ENCODE assay signal across 20 cellular contexts in genomic region chr5:134892926-134893325, GRCh38. TPM values are rescaled to one million over a fixed set of nuclear protein-coding genes. Genes with fewer than 3 reads are reported as not detected.
DNase-seq lines count a peak whose midpoint lies in the region; ATAC-seq, FAIRE-seq and TF ChIP-seq lines count a peak whose summit lies in the region.
"Had no signal": no experiment of that assay in that cellular context is flagged by ENCODE, and none has a peak within 500 bp of the region (broad histone marks: within the 10 kb centered on the region; RNA-seq: fewer than 3 reads in every experiment).

No MANE protein-coding gene starts in this region.

- 89% methylated on average over 2 of the region's 2 CpGs for WGBS in A549 (ENCODE audit: missing lambda C conversion rate)
- no CpG with 5 or more reads among the region's 2 CpGs for WGBS in IMR-90 (ENCODE audit: extremely low coverage in 2 of 2, insufficient read length in 1 of 2), 2 experiments
- 64% methylated on average over 2 of the region's 2 CpGs for WGBS in K562 (ENCODE audit: insufficient coverage, low coverage, missing lambda C conversion rate)

- no peak for TF ChIP-seq POLR2A in A549 (IDR thresholded peaks at IDR 0.05; ENCODE audit: low read length)
- no peak for TF ChIP-seq POLR2A in IMR-90 (IDR thresholded peaks at IDR 0.05; ENCODE audit: low read depth, low read length)
- TF ChIP-seq POLR2A in K562 (conservative IDR thresholded peaks at IDR 0.05), result no peak

- H3K4me2 ChIP-seq in A549 (no peak overlapping the region), IMR-90 (ENCODE audit: low read depth, low read length) (no peak overlapping the region), K562 (ENCODE audit: insufficient read depth, low read length) (no peak overlapping the region)

- H2BK20ac ChIP-seq in IMR-90 (ENCODE audit: low read depth, low read length), result no peak overlapping the region

- H3K4me1 ChIP-seq in A549 (no peaks in the 10 kb centered on the region), IMR-90 (ENCODE audit: control insufficient read depth, insufficient read depth, low read length) (no peaks in the 10 kb centered on the region), K562 (replicated peaks in 1 of 2; ENCODE audit: control insufficient read depth in 2 of 2, insufficient read depth in 2 of 2, low read length in 2 of 2) (no peaks in the 10 kb centered on the region)
- H3K4me1 ChIP-seq: Caco-2 had no signal

- H3K56ac ChIP-seq in IMR-90 (ENCODE audit: extremely low read depth, insufficient read depth, low read length), result no peak overlapping the region

- H3K79me2 ChIP-seq in K562 (ENCODE audit: control insufficient read depth, insufficient read depth, low read length), result no peaks in the 10 kb centered on the region

- H3K27ac Mint-ChIP-seq in memory B cell, result peak overlapping the region; percentile 35
- peak overlapping the region in 1 of 10 donors; percentile 29 for H3K27ac Mint-ChIP-seq in naive thymus-derived CD8-positive, alpha-beta T cell
- H3K27ac Mint-ChIP-seq in osteocyte (ENCODE audit: unreplicated experiment), result no peak overlapping the region
- H3K27ac Mint-ChIP-seq: HFFc6 had no signal

- no peak overlapping the region for H2AFZ ChIP-seq in IMR-90 (replicated peaks; ENCODE audit: low read length, poor library complexity)
- no peak overlapping the region for H2AFZ ChIP-seq in K562 (ENCODE audit: low read depth, low read length)
- H2AFZ ChIP-seq: GM23248 had no signal

- no peak for TF ChIP-seq RAD21 in A549 (conservative IDR thresholded peaks at IDR 0.05 in 1 of 2, IDR thresholded peaks at IDR 0.05 in 1 of 2)
- no peak for TF ChIP-seq RAD21 in IMR-90 (IDR thresholded peaks at IDR 0.05; ENCODE audit: low read length)
- TF ChIP-seq RAD21 in K562 (CRISPR knock-in tag; conservative IDR thresholded peaks at IDR 0.05 in 1 of 2, IDR thresholded peaks at IDR 0.05 in 1 of 2), result no peak

- H4K20me1 ChIP-seq in IMR-90 (ENCODE audit: insufficient read depth, low read length), result no peaks in the 10 kb centered on the region
- no peaks in the 10 kb centered on the region for H4K20me1 ChIP-seq in K562 (replicated peaks; ENCODE audit: control insufficient read depth, insufficient read depth, low read length)

- H2AK9ac ChIP-seq in IMR-90 (replicated peaks; ENCODE audit: low read depth, low read length, poor library complexity), result no peak overlapping the region

- no peak overlapping the region for H4K5ac ChIP-seq in IMR-90 (ENCODE audit: low read depth, low read length)

- in situ Hi-C loops in IMR-90 (cut with MboI; ENCODE audit: low sequenced_read_pairs), result no loop called here
- in situ Hi-C loops in K562 (cut with MboI), result no loop called here

- no peaks in the 10 kb centered on the region for H3K27me3 ChIP-seq in IMR-90 (ENCODE audit: control insufficient read depth, insufficient read depth, low read length)
- H3K27me3 ChIP-seq in K562 (ENCODE audit: control insufficient read depth in 2 of 2, insufficient read depth in 2 of 2, low read length in 2 of 2), result no peaks in the 10 kb centered on the region; a peak in 1 of 5 replicates

- ATAC-seq in A549, result no peak
- ATAC-seq in IMR-90 (ENCODE audit: low read depth), result no peak
- ATAC-seq in K562, result no peak
- no peak for ATAC-seq in memory B cell (ENCODE audit: low read depth)
- no peak for ATAC-seq in naive thymus-derived CD8-positive, alpha-beta T cell
- ATAC-seq in HG02642 (IDR thresholded peaks at IDR 0.05; ENCODE audit: poor library complexity, unreplicated experiment), result no peak

- H3K27me3 Mint-ChIP-seq in memory B cell (no peaks in the 10 kb centered on the region), osteocyte (ENCODE audit: unreplicated experiment) (no peaks in the 10 kb centered on the region)
- H3K27me3 Mint-ChIP-seq in naive thymus-derived CD8-positive, alpha-beta T cell, result no peaks in the 10 kb centered on the region
- H3K27me3 Mint-ChIP-seq: CD4-positive, alpha-beta T cell had no signal

- no peak overlapping the region for H3K23ac ChIP-seq in IMR-90 (ENCODE audit: low read depth, low read length)

- H3K9me3 ChIP-seq in A549 (no peaks in the 10 kb centered on the region), IMR-90 (ENCODE audit: control insufficient read depth, insufficient read depth, low read length) (no peaks in the 10 kb centered on the region), K562 (replicated peaks; ENCODE audit: control insufficient read depth, insufficient read depth, low read depth, low read length) (no peaks in the 10 kb centered on the region)
- H3K9me3 ChIP-seq: Caco-2 had no signal

- no peak overlapping the region for H2BK5ac ChIP-seq in IMR-90 (ENCODE audit: low read depth, low read length, poor library complexity, severe bottlenecking)

- TF ChIP-seq EP300 in A549 (IDR thresholded peaks at IDR 0.05), result no peak
- no peak for TF ChIP-seq EP300 in K562 (IDR thresholded peaks at IDR 0.05; ENCODE audit: low read length)

- no peak overlapping the region for H2BK120ac ChIP-seq in IMR-90 (ENCODE audit: low read depth, low read length)

- TF ChIP-seq CTCF in A549 (IDR thresholded peaks at IDR 0.05) (no peak), IMR-90 (conservative IDR thresholded peaks at IDR 0.05; ENCODE audit: low read depth, low read length) (no peak), K562 (IDR thresholded peaks at IDR 0.05 in 2 of 3, conservative IDR thresholded peaks at IDR 0.05 in 1 of 3; ENCODE audit: insufficient read depth in 2 of 3, low read depth in 1 of 3, low read length in 3 of 3) (no peak), osteocyte (IDR thresholded peaks at IDR 0.05) (no peak)

- peaks cover 12% of the 10 kb centered on the region for H3K4me1 Mint-ChIP-seq in memory B cell
- peaks cover 0 to 9% (median 0%) of the 10 kb centered on the region in 4 donors for H3K4me1 Mint-ChIP-seq in naive thymus-derived CD8-positive, alpha-beta T cell
- no peaks in the 10 kb centered on the region for H3K4me1 Mint-ChIP-seq in osteocyte (ENCODE audit: unreplicated experiment)

- intact Hi-C loops in IMR-90 (cut with micrococcal nuclease), result no loop called here
- intact Hi-C loops in K562 (cut with micrococcal nuclease), result no loop called here

- H3K9me1 ChIP-seq in IMR-90 (ENCODE audit: insufficient read depth, low read length) (no peaks in the 10 kb centered on the region), K562 (ENCODE audit: control insufficient read depth, insufficient read depth, low read length) (no peaks in the 10 kb centered on the region)

- no peak overlapping the region for H3K18ac ChIP-seq in IMR-90 (ENCODE audit: low read depth, low read length)

- no TSS peak for BruUV-seq in IMR-90 (replicated peaks; lab: Mats Ljungman, UMichigan)
- BruUV-seq in K562 (replicated peaks; lab: Mats Ljungman, UMichigan), result no TSS peak

- DNase-seq in A549 (ENCODE audit: low read depth in 1 of 2, low spot score in 1 of 2), result no peak
- no peak for DNase-seq in IMR-90
- no peak for DNase-seq in K562 (ENCODE audit: extremely low read depth in 1 of 4, low spot score in 3 of 4)
- no peak for DNase-seq in memory B cell (ENCODE audit: low spot score in 2 of 2)
- DNase-seq in naive thymus-derived CD8-positive, alpha-beta T cell, result no peak
- DNase-seq in osteocyte (ENCODE audit: extremely low spot score, unreplicated experiment), result no peak
- DNase-seq: 8988T; Caco-2; CD4-positive, alpha-beta T cell; GM23248; HCEC 1CT; HFFc6 had no signal

- no peak overlapping the region for H4K91ac ChIP-seq in IMR-90 (ENCODE audit: insufficient read depth, low read depth, low read length)

- dilution Hi-C loops in IMR-90 (cut with HindIII; ENCODE audit: low sequenced_read_pairs, unreplicated experiment), result no loop called here

- H3K9me3 Mint-ChIP-seq in memory B cell (no peaks in the 10 kb centered on the region), osteocyte (ENCODE audit: unreplicated experiment) (peaks cover 5% of the 10 kb centered on the region)
- H3K9me3 Mint-ChIP-seq in naive thymus-derived CD8-positive, alpha-beta T cell, result no peaks in the 10 kb centered on the region
- H3K9me3 Mint-ChIP-seq: CD4-positive, alpha-beta T cell; HFFc6 had no signal

- CTCF ChIA-PET in A549 (lab: Yijun Ruan, JAX) (interaction anchor here (2.9 kb wide), 1 partner anchor 12 kb away, joined by 28 read pairs; the partner anchor contains the start of gene PCBD2), IMR-90 (lab: Yijun Ruan, JAX) (no interaction called here), K562 (lab: Yijun Ruan, JAX; ENCODE audit: low intra/inter-chr PET ratio) (no interaction called here)

- peaks cover 34% of the 10 kb centered on the region for H3K36me3 Mint-ChIP-seq in memory B cell
- H3K36me3 Mint-ChIP-seq in naive thymus-derived CD8-positive, alpha-beta T cell, result peaks cover 0 to 80% (median 19%) of the 10 kb centered on the region in 3 donors
- peaks cover 27% of the 10 kb centered on the region for H3K36me3 Mint-ChIP-seq in osteocyte (ENCODE audit: unreplicated experiment)

- H3K4me3 Mint-ChIP-seq in memory B cell, result no peak overlapping the region
- no peak overlapping the region for H3K4me3 Mint-ChIP-seq in naive thymus-derived CD8-positive, alpha-beta T cell
- no peak overlapping the region for H3K4me3 Mint-ChIP-seq in osteocyte (ENCODE audit: unreplicated experiment)
- H3K4me3 Mint-ChIP-seq: CD4-positive, alpha-beta T cell; HFFc6 had no signal

- H3K14ac ChIP-seq in IMR-90 (replicated peaks; ENCODE audit: low read depth, low read length), result no peak overlapping the region

- H3K9ac ChIP-seq in IMR-90 (ENCODE audit: low read depth, low read length) (no peak overlapping the region), K562 (ENCODE audit: insufficient read depth in 1 of 2, low read depth in 2 of 2, low read length in 2 of 2) (no peak overlapping the region)
- H3K9ac ChIP-seq: GM23248 had no signal

- no peak overlapping the region for H2AK5ac ChIP-seq in IMR-90 (ENCODE audit: low read depth, low read length)

- H3K4me3 ChIP-seq in A549 (no peak overlapping the region), IMR-90 (ENCODE audit: insufficient read depth, low read depth, low read length) (no peak overlapping the region), K562 (no peak overlapping the region)
- H3K4me3 ChIP-seq: GM23248 had no signal

- H3K36me3 ChIP-seq in IMR-90 (ENCODE audit: control insufficient read depth, insufficient read depth, low read length) (peaks cover 21% of the 10 kb centered on the region), K562 (ENCODE audit: control insufficient read depth, insufficient read depth, low read length) (no peaks in the 10 kb centered on the region)

- H3K79me1 ChIP-seq in IMR-90 (ENCODE audit: low read depth in 1 of 2, low read length in 2 of 2), result peaks cover 18 to 33% of the 10 kb centered on the region in 2 experiments

- H3K27ac ChIP-seq in A549, result no peak overlapping the region
- H3K27ac ChIP-seq in IMR-90 (ENCODE audit: insufficient read depth, low read length), result no peak overlapping the region
- no peak overlapping the region for H3K27ac ChIP-seq in K562 (ENCODE audit: extremely low read depth, low read depth, low read length)
- H3K27ac ChIP-seq: C4-2B, GM23248 had no signal

- POLR2A ChIA-PET in A549 (lab: Yijun Ruan, JAX) (no interaction called here), IMR-90 (lab: Charles Lee; ENCODE audit: unreplicated experiment) (no interaction called here), K562 (lab: Yijun Ruan, JAX) (interaction anchor here (1.4 to 1.6 kb wide), 2 partner anchors 9 to 11 kb away, joined by 5 to 7 read pairs; partner anchors contain the start of gene PCBD2)
- POLR2A ChIA-PET in naive thymus-derived CD8-positive, alpha-beta T cell (lab: Charles Lee), result no interaction called here

- H2BK15ac ChIP-seq in IMR-90 (ENCODE audit: low read depth, low read length), result no peak overlapping the region

- no peak for FAIRE-seq in A549 (lab: Jason Lieb, UNC)
- FAIRE-seq in K562 (lab: Jason Lieb, UNC), result no peak
- FAIRE-seq: D721Med, G401.6, GM12891, GM18507, H54, HTR-8/SVneo had no signal

- H3K4ac ChIP-seq in IMR-90 (ENCODE audit: low read depth, low read length), result no peak overlapping the region

- H4K8ac ChIP-seq in IMR-90 (ENCODE audit: low read depth in 2 of 2, low read length in 2 of 2), result no peak overlapping the region

RNA-seq across cellular contexts. Expression of gene PCBD2, which starts 12.0 kb away (rescaled TPM):
- 13.3 and 13.6 TPM in 2 replicates for polyA plus RNA-seq in A549 (2011; rRNA removed)
- polyA plus RNA-seq in A549 (2012; cell fraction: cytosol; rRNA removed), result 8.2 and 9.2 TPM in 2 replicates
- 4.4 and 7.0 TPM in 2 replicates for polyA plus RNA-seq in A549 (2012; cell fraction: nucleus; rRNA removed)
- 9.5 to 10.9 TPM (median 10.2 TPM) in 3 replicates for polyA plus RNA-seq in A549 (2017; fragmentation: RNase III; extraction: RNeasy Plus Mini Kit Qiagen cat#74134 plus additional on column Dnase treatment)
- polyA minus RNA-seq in A549 (2011; rRNA and poly(A)+ RNA removed), result 4.2 and 4.8 TPM in 2 replicates
- 2.2 and 2.8 TPM in 2 replicates for total RNA-seq in IMR-90 (2012; rRNA removed)
- 2.5 and 2.7 TPM in 2 replicates for polyA plus RNA-seq in IMR-90 (2012; rRNA removed)
- 1.1 and 1.3 TPM in 2 replicates for polyA plus RNA-seq in IMR-90 (2012; cell fraction: cytosol; rRNA removed)
- 1.5 and 4.6 TPM in 2 replicates for polyA plus RNA-seq in IMR-90 (2012; cell fraction: nucleus; rRNA removed; ENCODE audit: low replicate concordance)
- 16.5 and 20.4 TPM in 2 replicates for total RNA-seq in K562 (2011; cell fraction: chromatin; rRNA removed; ENCODE audit: low replicate concordance)
- total RNA-seq in K562 (2011; cell fraction: nucleolus; rRNA removed), result 7.8 and 9.9 TPM in 2 replicates
- total RNA-seq in K562 (2011; cell fraction: nucleoplasm; rRNA removed), result 19.7 and 32.0 TPM in 2 replicates
- total RNA-seq in K562 (2014; rRNA removed), result 5.2 and 8.9 TPM in 2 replicates
- 8.0 and 8.4 TPM in 2 replicates for total RNA-seq in K562 (2014; rRNA removed; fragmentation: Illumina TruSeq; extraction: Trizol)
- 6.7 and 6.8 TPM in 2 replicates for total RNA-seq in K562 (2015; rRNA removed; fragmentation: Illumina TruSeq; extraction: Trizol)
- 8.0 and 10.4 TPM in 2 replicates for total RNA-seq in K562 (2021)
- polyA plus RNA-seq in K562 (2011; rRNA removed), result 13.8 and 15.4 TPM in 2 replicates
- polyA plus RNA-seq in K562 (2011; cell fraction: cytosol; rRNA removed), result 5.9 and 10.1 TPM in 2 replicates
- 8.4 and 12.2 TPM in 2 replicates for polyA plus RNA-seq in K562 (2011; cell fraction: nucleus; rRNA removed)
- polyA plus RNA-seq in K562 (2012), result 7.2 and 8.8 TPM in 2 replicates
- 6.8 and 7.0 TPM in 2 replicates for polyA plus RNA-seq in K562 (2014; fragmentation: Illumina TruSeq; extraction: Trizol)
- polyA plus RNA-seq in K562 (2014; fragmentation: Nextera tagmentation; extraction: Ambion mirVana), result 1 to 10 TPM; 7.1 to 7.8 TPM
- polyA plus RNA-seq in K562 (2014; rRNA removed), result 8.0 and 10.7 TPM in 2 replicates
- polyA minus RNA-seq in K562 (2011; rRNA and poly(A)+ RNA removed), result 5.7 and 8.1 TPM in 2 replicates
- polyA minus RNA-seq in K562 (2011; cell fraction: cytosol; rRNA and poly(A)+ RNA removed), result 5.2 and 6.5 TPM in 2 replicates
- 5.0 and 5.7 TPM in 2 replicates for polyA minus RNA-seq in K562 (2011; cell fraction: nucleus; rRNA and poly(A)+ RNA removed)
- total RNA-seq in naive thymus-derived CD8-positive, alpha-beta T cell, result 10 to 100 TPM; 15.1 to 15.2 TPM
- 10 to 100 TPM; 10.6 to 12.4 (median 12.3) TPM for polyA plus RNA-seq in naive thymus-derived CD8-positive, alpha-beta T cell
- total RNA-seq in osteocyte, result 8.5 and 11.8 TPM in 2 replicates

RNA-seq across cellular contexts. Expression of gene TXNDC15, which starts 18.8 kb away (rescaled TPM):
- 61.0 and 85.2 TPM in 2 replicates for polyA plus RNA-seq in A549 (2011; rRNA removed)
- polyA plus RNA-seq in A549 (2012; cell fraction: cytosol; rRNA removed), result 71.2 and 76.9 TPM in 2 replicates
- 46.2 and 65.3 TPM in 2 replicates for polyA plus RNA-seq in A549 (2012; cell fraction: nucleus; rRNA removed)
- 71.1 to 81.0 TPM (median 76.7 TPM) in 3 replicates for polyA plus RNA-seq in A549 (2017; fragmentation: RNase III; extraction: RNeasy Plus Mini Kit Qiagen cat#74134 plus additional on column Dnase treatment)
- polyA minus RNA-seq in A549 (2011; rRNA and poly(A)+ RNA removed), result 40.0 and 50.5 TPM in 2 replicates
- 101 and 125 TPM in 2 replicates for total RNA-seq in IMR-90 (2012; rRNA removed)
- 87.0 and 117 TPM in 2 replicates for polyA plus RNA-seq in IMR-90 (2012; rRNA removed)
- 100 and 151 TPM in 2 replicates for polyA plus RNA-seq in IMR-90 (2012; cell fraction: cytosol; rRNA removed)
- 60.2 and 79.7 TPM in 2 replicates for polyA plus RNA-seq in IMR-90 (2012; cell fraction: nucleus; rRNA removed; ENCODE audit: low replicate concordance)
- total RNA-seq in K562 (2011; cell fraction: chromatin; rRNA removed; ENCODE audit: low replicate concordance), result 19.7 and 21.9 TPM in 2 replicates
- total RNA-seq in K562 (2011; cell fraction: nucleolus; rRNA removed), result 7.6 and 12.7 TPM in 2 replicates
- total RNA-seq in K562 (2011; cell fraction: nucleoplasm; rRNA removed), result 15.2 and 20.8 TPM in 2 replicates
- total RNA-seq in K562 (2014; rRNA removed), result 10.6 and 15.4 TPM in 2 replicates
- 10.3 and 12.8 TPM in 2 replicates for total RNA-seq in K562 (2014; rRNA removed; fragmentation: Illumina TruSeq; extraction: Trizol)
- 14.6 and 14.8 TPM in 2 replicates for total RNA-seq in K562 (2015; rRNA removed; fragmentation: Illumina TruSeq; extraction: Trizol)
- 8.9 and 11.7 TPM in 2 replicates for total RNA-seq in K562 (2021)
- 10.4 and 12.3 TPM in 2 replicates for polyA plus RNA-seq in K562 (2011; rRNA removed)
- polyA plus RNA-seq in K562 (2011; cell fraction: cytosol; rRNA removed), result 10.4 and 12.4 TPM in 2 replicates
- polyA plus RNA-seq in K562 (2011; cell fraction: nucleus; rRNA removed), result 5.8 and 7.2 TPM in 2 replicates
- polyA plus RNA-seq in K562 (2012), result 7.1 and 15.0 TPM in 2 replicates
- polyA plus RNA-seq in K562 (2014; fragmentation: Illumina TruSeq; extraction: Trizol), result 8.6 and 12.6 TPM in 2 replicates
- polyA plus RNA-seq in K562 (2014; fragmentation: Nextera tagmentation; extraction: Ambion mirVana), result 1 to 10 TPM; 3.0 to 3.1 TPM
- 14.7 and 14.9 TPM in 2 replicates for polyA plus RNA-seq in K562 (2014; rRNA removed)
- polyA minus RNA-seq in K562 (2011; rRNA and poly(A)+ RNA removed), result 14.7 and 17.0 TPM in 2 replicates
- 6.6 and 8.2 TPM in 2 replicates for polyA minus RNA-seq in K562 (2011; cell fraction: cytosol; rRNA and poly(A)+ RNA removed)
- polyA minus RNA-seq in K562 (2011; cell fraction: nucleus; rRNA and poly(A)+ RNA removed), result 2.3 and 3.6 TPM in 2 replicates
- 10 to 100 TPM; 34.4 to 37.8 TPM for total RNA-seq in naive thymus-derived CD8-positive, alpha-beta T cell
- polyA plus RNA-seq in naive thymus-derived CD8-positive, alpha-beta T cell, result 10 to 100 TPM in 1 of 3 donors, 1 to 10 TPM in 2; 8.7 to 12.2 (median 9.1) TPM
- 68.2 and 75.7 TPM in 2 replicates for total RNA-seq in osteocyte

RNA-seq across cellular contexts. Expression of gene C5orf24, which starts 47.2 kb away (rescaled TPM):
- polyA plus RNA-seq in A549 (2011; rRNA removed), result 44.6 and 53.7 TPM in 2 replicates
- polyA plus RNA-seq in A549 (2012; cell fraction: cytosol; rRNA removed), result 11.4 and 15.4 TPM in 2 replicates
- polyA plus RNA-seq in A549 (2012; cell fraction: nucleus; rRNA removed), result 10.5 and 15.2 TPM in 2 replicates
- polyA plus RNA-seq in A549 (2017; fragmentation: RNase III; extraction: RNeasy Plus Mini Kit Qiagen cat#74134 plus additional on column Dnase treatment), result 22.9 to 27.6 TPM (median 27.0 TPM) in 3 replicates
- 28.4 and 38.1 TPM in 2 replicates for polyA minus RNA-seq in A549 (2011; rRNA and poly(A)+ RNA removed)
- total RNA-seq in IMR-90 (2012; rRNA removed), result 29.8 and 53.9 TPM in 2 replicates
- polyA plus RNA-seq in IMR-90 (2012; rRNA removed), result 31.1 and 44.9 TPM in 2 replicates
- polyA plus RNA-seq in IMR-90 (2012; cell fraction: cytosol; rRNA removed), result 4.1 and 6.3 TPM in 2 replicates
- polyA plus RNA-seq in IMR-90 (2012; cell fraction: nucleus; rRNA removed; ENCODE audit: low replicate concordance), result 14.3 and 55.7 TPM in 2 replicates
- total RNA-seq in K562 (2011; cell fraction: chromatin; rRNA removed; ENCODE audit: low replicate concordance), result 72.0 and 117 TPM in 2 replicates
- total RNA-seq in K562 (2011; cell fraction: nucleolus; rRNA removed), result 47.6 and 53.4 TPM in 2 replicates
- total RNA-seq in K562 (2011; cell fraction: nucleoplasm; rRNA removed), result 69.0 and 99.8 TPM in 2 replicates
- 15.1 and 23.2 TPM in 2 replicates for total RNA-seq in K562 (2014; rRNA removed)
- 28.8 and 29.4 TPM in 2 replicates for total RNA-seq in K562 (2014; rRNA removed; fragmentation: Illumina TruSeq; extraction: Trizol)
- 27.3 and 28.4 TPM in 2 replicates for total RNA-seq in K562 (2015; rRNA removed; fragmentation: Illumina TruSeq; extraction: Trizol)
- total RNA-seq in K562 (2021), result 23.9 and 26.7 TPM in 2 replicates
- 38.6 and 39.7 TPM in 2 replicates for polyA plus RNA-seq in K562 (2011; rRNA removed)
- 7.5 and 16.8 TPM in 2 replicates for polyA plus RNA-seq in K562 (2011; cell fraction: cytosol; rRNA removed)
- polyA plus RNA-seq in K562 (2011; cell fraction: nucleus; rRNA removed), result 28.9 and 30.8 TPM in 2 replicates
- polyA plus RNA-seq in K562 (2012), result 14.1 and 19.8 TPM in 2 replicates
- 22.6 and 28.7 TPM in 2 replicates for polyA plus RNA-seq in K562 (2014; fragmentation: Illumina TruSeq; extraction: Trizol)
- 10 to 100 TPM in 1 of 2 experiments, 1 to 10 TPM in 1; 8.9 to 10.6 TPM for polyA plus RNA-seq in K562 (2014; fragmentation: Nextera tagmentation; extraction: Ambion mirVana)
- polyA plus RNA-seq in K562 (2014; rRNA removed), result 22.5 and 34.1 TPM in 2 replicates
- 44.4 and 47.4 TPM in 2 replicates for polyA minus RNA-seq in K562 (2011; rRNA and poly(A)+ RNA removed)
- polyA minus RNA-seq in K562 (2011; cell fraction: cytosol; rRNA and poly(A)+ RNA removed), result 12.4 and 14.2 TPM in 2 replicates
- polyA minus RNA-seq in K562 (2011; cell fraction: nucleus; rRNA and poly(A)+ RNA removed), result 26.9 and 35.5 TPM in 2 replicates
- 10 to 100 TPM; 39.8 to 41.7 TPM for total RNA-seq in naive thymus-derived CD8-positive, alpha-beta T cell
- polyA plus RNA-seq in naive thymus-derived CD8-positive, alpha-beta T cell, result 1 to 10 TPM; 6.6 to 9.4 (median 9.2) TPM
- 81.7 and 81.8 TPM in 2 replicates for total RNA-seq in osteocyte

Comparison
In these comparisons a context has a peak if more than half of its experiments do, and no peak if none do; other contexts are left out.
1. Of the 35 proteins assayed by ChIP-seq in both K562 and A549: peak only in K562: none; only in A549: none; in both: MAFK; in neither: 34.